In genomic region chr3:174002543-174002942, GRCh38 we compare ENCODE assay signal across 14 cellular contexts.
A peak's percentile ranks its signal among the peaks of the same experiment; 100 is the strongest.
DNase-seq lines count a peak whose midpoint lies in the region; TF ChIP-seq lines count a peak whose summit lies in the region.
"Had no signal": no experiment of that assay in that cellular context is flagged by ENCODE, and none has a peak within 500 bp of the region (broad histone marks: within the 10 kb centered on the region; RNA-seq: fewer than 3 reads in every experiment).

No MANE protein-coding gene starts in this region.

- H3K4me3 ChIP-seq in osteoblast (ENCODE audit: insufficient read depth, low read length) (no peak overlapping the region), Peyer's patch (no peak overlapping the region)
- H3K4me3 ChIP-seq: colonic mucosa had no signal

- H3K36me3 ChIP-seq in osteoblast (ENCODE audit: insufficient read depth, low read length) (no peaks in the 10 kb centered on the region), Peyer's patch (no peaks in the 10 kb centered on the region)
- H3K36me3 ChIP-seq: colonic mucosa had no signal

- TF ChIP-seq POLR2A in Peyer's patch (IDR thresholded peaks at IDR 0.05) = no peak

- intact Hi-C loops in cardiac septum (cut with DNase I) = no loop called here

- no peaks in the 10 kb centered on the region for H3K79me2 ChIP-seq in osteoblast (ENCODE audit: insufficient read depth, low read length)

- H3K27ac ChIP-seq in osteoblast (ENCODE audit: low read depth, low read length) (no peak overlapping the region), Peyer's patch (no peak overlapping the region)
- H3K27ac ChIP-seq: colonic mucosa had no signal

- DNase-seq in NCI-H2171 treated with DMSO at 0.1 percent for 48 hours (lab: John Stamatoyannopoulos, UW) (peak; percentile 7), NCI-H2171 (lab: John Stamatoyannopoulos, UW) (no peak), M059J (ENCODE audit: low read depth) (peak; percentile 48), chondrocyte (ENCODE audit: low spot score) (no peak), osteoblast (ENCODE audit: insufficient read length, low spot score, missing footprints) (no peak), Peyer's patch (no peak), NCI-H1930 (lab: John Stamatoyannopoulos, UW) (no peak), cardiac septum (ENCODE audit: low spot score) (no peak)
- DNase-seq: activated naive CD4-positive, alpha-beta T cell treated with anti-CD3 and anti-CD28 coated beads, Interleukin-2, amount 10 ng/mL, durations not matched to agents 7 days and 5 days; colonic mucosa; NCI-H1092; stimulated activated CD4-positive, alpha-beta T cell treated with anti-CD3 and anti-CD28 coated beads, Interleukin-12 subunit alpha, Interleukin-12 subunit beta, amount 100 ng/mL, for 4 hours; T-helper 17 cell had no signal

- H3K9me3 ChIP-seq in osteoblast (ENCODE audit: low read depth, low read length) (no peaks in the 10 kb centered on the region), Peyer's patch (no peaks in the 10 kb centered on the region)
- H3K9me3 ChIP-seq: colonic mucosa had no signal

- H3K27ac Mint-ChIP-seq in chondrocyte (ENCODE audit: unreplicated experiment) = no peak overlapping the region
- H3K27ac Mint-ChIP-seq: activated naive CD4-positive, alpha-beta T cell treated with anti-CD3 and anti-CD28 coated beads, Interleukin-2, amount 10 ng/mL, durations not matched to agents 7 days and 5 days; nephron; T-helper 17 cell had no signal

- H3K4me2 ChIP-seq in osteoblast (ENCODE audit: insufficient read depth, low read length) = no peak overlapping the region

- H3K4me1 Mint-ChIP-seq in chondrocyte (ENCODE audit: low read depth) = no peaks in the 10 kb centered on the region
- H3K4me1 Mint-ChIP-seq: activated naive CD4-positive, alpha-beta T cell treated with anti-CD3 and anti-CD28 coated beads, Interleukin-2, amount 10 ng/mL, durations not matched to agents 7 days and 5 days; nephron; T-helper 17 cell had no signal

- H3K4me1 ChIP-seq in osteoblast (ENCODE audit: insufficient read depth, low read length) (no peaks in the 10 kb centered on the region), Peyer's patch (no peaks in the 10 kb centered on the region)
- H3K4me1 ChIP-seq: colonic mucosa had no signal

- TF ChIP-seq CTCF in chondrocyte (IDR thresholded peaks at IDR 0.05) (peak; percentile 52), osteoblast (IDR thresholded peaks at IDR 0.05; ENCODE audit: extremely low read depth, low read depth, low read length) (peak; percentile 30), Peyer's patch (IDR thresholded peaks at IDR 0.05) (no peak)

- no peaks in the 10 kb centered on the region for H4K20me1 ChIP-seq in osteoblast (ENCODE audit: insufficient read depth, low read length)

- H3K9me3 Mint-ChIP-seq in chondrocyte (ENCODE audit: low read depth) = no peaks in the 10 kb centered on the region
- H3K9me3 Mint-ChIP-seq: activated naive CD4-positive, alpha-beta T cell treated with anti-CD3 and anti-CD28 coated beads, Interleukin-2, amount 10 ng/mL, durations not matched to agents 7 days and 5 days; nephron had no signal

- H3K36me3 Mint-ChIP-seq in chondrocyte (ENCODE audit: low read depth) = no peaks in the 10 kb centered on the region
- H3K36me3 Mint-ChIP-seq: activated naive CD4-positive, alpha-beta T cell treated with anti-CD3 and anti-CD28 coated beads, Interleukin-2, amount 10 ng/mL, durations not matched to agents 7 days and 5 days had no signal

- H3K27me3 ChIP-seq in osteoblast (ENCODE audit: insufficient read depth, low read length) = no peaks in the 10 kb centered on the region
- H3K27me3 ChIP-seq in Peyer's patch = no peaks in the 10 kb centered on the region
- H3K27me3 ChIP-seq: colonic mucosa had no signal

- H3K4me3 Mint-ChIP-seq in chondrocyte (ENCODE audit: unreplicated experiment) = no peak overlapping the region
- H3K4me3 Mint-ChIP-seq: activated naive CD4-positive, alpha-beta T cell treated with anti-CD3 and anti-CD28 coated beads, Interleukin-2, amount 10 ng/mL, durations not matched to agents 7 days and 5 days; nephron; T-helper 17 cell had no signal

- no peak overlapping the region for H2AFZ ChIP-seq in osteoblast (ENCODE audit: low read length)

- H3K27me3 Mint-ChIP-seq in chondrocyte (ENCODE audit: low read depth) = peaks cover 5% of the 10 kb centered on the region
- H3K27me3 Mint-ChIP-seq: activated naive CD4-positive, alpha-beta T cell treated with anti-CD3 and anti-CD28 coated beads, Interleukin-2, amount 10 ng/mL, durations not matched to agents 7 days and 5 days; T-helper 17 cell had no signal

Comparison
In these comparisons a context has a peak if more than half of its experiments do, and no peak if none do; other contexts are left out.
1. DNase-seq: peak in NCI-H2171 treated with DMSO at 0.1 percent for 48 hours (single experiment) and M059J (single experiment); none in NCI-H2171 (single experiment), chondrocyte (single experiment), osteoblast (single experiment), Peyer's patch (0 of 3), NCI-H1930 (0 of 2) and cardiac septum (single experiment).
2. CTCF ChIP-seq: peak in chondrocyte (single experiment) and osteoblast (single experiment); none in Peyer's patch (0 of 6).